ENCODE assay signal across 27 cellular contexts in the genomic region with DNA sequence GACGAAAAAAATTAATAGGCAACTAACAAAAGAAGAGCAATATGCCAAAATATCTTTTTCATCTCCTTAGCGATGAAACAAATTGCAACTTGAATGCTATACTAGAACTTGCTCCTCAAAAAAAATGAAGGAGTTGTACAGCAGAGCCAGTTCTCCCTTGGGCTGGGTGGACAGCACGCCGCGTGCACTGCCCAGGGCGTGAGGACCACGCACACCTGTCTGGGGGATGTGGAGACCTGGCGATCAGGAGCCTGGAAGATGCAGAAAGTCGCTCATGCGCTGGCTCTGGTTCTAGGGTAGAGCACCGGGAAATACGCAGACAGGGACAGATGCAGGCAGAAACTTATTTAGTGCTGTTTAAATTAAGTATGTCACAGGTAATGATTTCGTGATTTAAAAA.
"Had no signal": no experiment of that assay in that cellular context is flagged by ENCODE, and none has a peak within 500 bp of the region (broad histone marks: within the 10 kb centered on the region; RNA-seq: fewer than 3 reads in every experiment).

No MANE protein-coding gene starts in this region.

- H3K27me3 ChIP-seq: colonic mucosa, foreskin keratinocyte, gastrocnemius medialis, heart left ventricle had no signal

- H3K4me1 ChIP-seq: colonic mucosa, esophagus squamous epithelium, foreskin keratinocyte, gastrocnemius medialis, gastroesophageal sphincter, heart left ventricle, heart right ventricle had no signal

- H3K4me3 ChIP-seq: colonic mucosa, coronary artery, dorsolateral prefrontal cortex, esophagus squamous epithelium, gastrocnemius medialis, gastroesophageal sphincter, heart left ventricle, heart right ventricle had no signal

- H3K27ac ChIP-seq: colonic mucosa, coronary artery, dorsolateral prefrontal cortex, epithelial cell of prostate, esophagus squamous epithelium, foreskin keratinocyte, gastrocnemius medialis, gastroesophageal sphincter, heart left ventricle, heart right ventricle had no signal

- H3K36me3 ChIP-seq: colonic mucosa, esophagus squamous epithelium, gastrocnemius medialis, gastroesophageal sphincter, heart left ventricle, heart right ventricle had no signal

- H3K27ac Mint-ChIP-seq: dendritic cell treated with granulocyte-macrophage colony-stimulating factor and Interleukin-4, amounts not matched to agents 40 ng/mL and 50 ng/mL, for 4 days; effector memory CD8-positive, alpha-beta T cell; endodermal cell had no signal

- H3K4me1 Mint-ChIP-seq: endodermal cell had no signal

- DNase-seq: colonic mucosa; cortex of kidney; dermis blood vessel endothelial cell; dorsolateral prefrontal cortex; effector CD4-positive, alpha-beta T cell; effector CD8-positive, alpha-beta T cell; effector memory CD4-positive, alpha-beta T cell; effector memory CD8-positive, alpha-beta T cell; endodermal cell; erythroblast; esophagus squamous epithelium; foreskin fibroblast; foreskin keratinocyte; foreskin melanocyte; gastrocnemius medialis; glutamatergic neuron; head of caudate nucleus; heart left ventricle; heart right ventricle had no signal

- H3K27me3 Mint-ChIP-seq: dendritic cell treated with granulocyte-macrophage colony-stimulating factor and Interleukin-4, amounts not matched to agents 40 ng/mL and 50 ng/mL, for 4 days had no signal

- H3K9me3 ChIP-seq: colonic mucosa, esophagus squamous epithelium, gastrocnemius medialis, gastroesophageal sphincter, heart left ventricle, heart right ventricle had no signal

- ATAC-seq: effector memory CD8-positive, alpha-beta T cell; esophagus mucosa; foreskin keratinocyte; gastrocnemius medialis; gastroesophageal sphincter; heart left ventricle; heart right ventricle had no signal

- FAIRE-seq: endometrium, endothelial cell of umbilical vein, frontal cortex had no signal

- H3K4me3 Mint-ChIP-seq: dendritic cell treated with granulocyte-macrophage colony-stimulating factor and Interleukin-4, amounts not matched to agents 40 ng/mL and 50 ng/mL, for 4 days; effector memory CD8-positive, alpha-beta T cell; endodermal cell had no signal
